In the genomic region with DNA sequence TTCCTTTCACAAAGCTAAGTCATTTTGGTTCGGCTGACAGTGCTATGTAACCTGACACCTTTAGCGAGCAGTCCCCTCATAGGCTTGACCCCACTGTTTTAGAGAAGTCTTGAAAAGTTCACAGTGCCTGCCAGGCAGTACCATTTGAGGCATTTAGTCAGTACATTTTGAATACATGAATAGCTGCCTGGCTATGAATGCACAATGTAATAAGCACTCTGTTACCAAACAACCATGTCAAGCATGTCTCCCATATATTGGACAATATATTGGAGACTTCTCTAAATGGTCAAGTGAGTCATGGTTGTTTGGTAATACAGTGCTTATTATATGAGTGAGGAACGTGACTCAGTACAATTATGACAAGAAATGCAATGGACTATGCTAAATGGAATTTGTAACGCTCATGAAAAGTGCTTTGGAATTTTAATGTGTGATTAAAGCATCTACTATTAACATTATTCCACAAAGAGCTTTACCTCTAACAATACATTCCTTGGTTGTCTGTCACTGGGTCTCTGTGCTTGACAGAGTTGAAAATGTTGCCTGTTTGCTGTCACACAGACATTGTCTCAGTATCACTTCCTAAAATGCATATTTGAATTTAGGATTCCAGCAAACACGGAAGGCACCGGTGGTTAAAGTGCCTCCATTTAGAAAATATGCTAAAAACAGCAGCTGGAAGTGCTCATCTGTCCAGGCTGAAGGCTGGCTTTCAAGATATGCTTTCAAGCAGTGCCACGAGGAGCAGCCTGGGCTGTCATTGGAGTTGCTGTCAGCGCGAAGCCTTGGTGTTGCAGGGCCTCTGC, we compare ENCODE assay signal across 8 cellular contexts.
DNase-seq lines count a peak whose midpoint lies in the region; ATAC-seq and TF ChIP-seq lines count a peak whose summit lies in the region.

No MANE protein-coding gene starts in this region.

- no peaks in the 10 kb centered on the region for H3K4me1 Mint-ChIP-seq in Caco-2 (ENCODE audit: low read depth, unreplicated experiment)

- H3K4me3 ChIP-seq in astrocyte of the spinal cord (ENCODE audit: low read depth, low read length) (no peak overlapping the region), trophoblast cell (ENCODE audit: low read depth, low read length) (no peak overlapping the region), Caco-2 (ENCODE audit: low read depth, low read length) (no peak overlapping the region)

- BruUV-seq in Caco-2 (replicated peaks; lab: Mats Ljungman, UMichigan): no TSS peak

- no peak overlapping the region for H3K27ac Mint-ChIP-seq in Caco-2 (ENCODE audit: unreplicated experiment)

- no peak overlapping the region for H3K14ac ChIP-seq in trophoblast cell (ENCODE audit: low read length)

- in situ Hi-C loops in astrocyte of the spinal cord (cut with HindIII; ENCODE audit: low sequenced_read_pairs): no loop called here

- no peak overlapping the region for H3K4ac ChIP-seq in trophoblast cell (ENCODE audit: low read depth, low read length)

- peak overlapping the region; percentile 9 for H2BK120ac ChIP-seq in trophoblast cell (ENCODE audit: insufficient read depth, low read length, poor library complexity)

- no peak overlapping the region for H3K18ac ChIP-seq in trophoblast cell (ENCODE audit: low read length)

- no peak overlapping the region for H4K91ac ChIP-seq in trophoblast cell (ENCODE audit: low read depth, low read length)

- H3K9me3 Mint-ChIP-seq in Caco-2 (ENCODE audit: unreplicated experiment): no peaks in the 10 kb centered on the region

- no peak overlapping the region for H4K12ac ChIP-seq in trophoblast cell (ENCODE audit: low read depth, low read length)

- H3K36me3 Mint-ChIP-seq in Caco-2 (ENCODE audit: insufficient read depth, unreplicated experiment): no peaks in the 10 kb centered on the region

- intact Hi-C loops in Caco-2 (cut with micrococcal nuclease; ENCODE audit: unreplicated experiment): no loop called here

- H2AK5ac ChIP-seq in trophoblast cell (ENCODE audit: low read length): no peak overlapping the region

- no peak overlapping the region for H3K23ac ChIP-seq in trophoblast cell (ENCODE audit: low read length)

- no peak overlapping the region for H2BK12ac ChIP-seq in trophoblast cell (ENCODE audit: low read length)

- no peak overlapping the region for H3K4me3 Mint-ChIP-seq in Caco-2 (ENCODE audit: unreplicated experiment)

- H2BK5ac ChIP-seq in trophoblast cell (ENCODE audit: low read depth, low read length, poor library complexity): peak overlapping the region; percentile 55

- peak overlapping the region; percentile 8 for H3K4me2 ChIP-seq in trophoblast cell (ENCODE audit: low read length)

- H3K79me1 ChIP-seq in trophoblast cell (ENCODE audit: low read length): peaks cover 24% of the 10 kb centered on the region

- H3K9ac ChIP-seq in trophoblast cell (ENCODE audit: low read length): no peak overlapping the region

- peaks cover 3% of the 10 kb centered on the region for H3K27me3 Mint-ChIP-seq in Caco-2 (ENCODE audit: insufficient read depth, unreplicated experiment)

- H3K79me2 ChIP-seq in trophoblast cell (ENCODE audit: control insufficient read depth, insufficient read depth, low read length, poor library complexity): no peaks in the 10 kb centered on the region

- WGBS in trophoblast cell (ENCODE audit: extremely low coverage, insufficient coverage, insufficient read length): no CpG with 5 or more reads among the region's 9 CpGs

- DNase-seq in astrocyte of the spinal cord (ENCODE audit: low read depth, low spot score) (peak; percentile 93), trophoblast cell (peak; percentile 59 to 93), pons (ENCODE audit: low spot score) (no peak), Caco-2 (no peak), GM10266 (ENCODE audit: extremely low spot score) (no peak), putamen (ENCODE audit: low spot score) (no peak)

- peak; percentile 56 for ATAC-seq in GM19372 (IDR thresholded peaks at IDR 0.05; ENCODE audit: low read depth, unreplicated experiment)
- peak; percentile 80 for ATAC-seq in HG03354 (IDR thresholded peaks at IDR 0.05; ENCODE audit: poor library complexity, severe bottlenecking, unreplicated experiment)

- no peak overlapping the region for H2AFZ ChIP-seq in trophoblast cell (ENCODE audit: insufficient read depth, low read length, poor library complexity)

- H3K9me3 ChIP-seq in trophoblast cell (ENCODE audit: insufficient read depth, low read depth, low read length): no peaks in the 10 kb centered on the region
- no peaks in the 10 kb centered on the region for H3K9me3 ChIP-seq in Caco-2

- CTCF ChIA-PET in Caco-2 (lab: Charles Lee): no interaction called here

- H3K36me3 ChIP-seq in trophoblast cell (ENCODE audit: control insufficient read depth in 1 of 2, insufficient read depth in 2 of 2, low read length in 2 of 2): no peaks in the 10 kb centered on the region
- H3K36me3 ChIP-seq in Caco-2 (ENCODE audit: control insufficient read depth, insufficient read depth, low read length): no peaks in the 10 kb centered on the region

- H3K27ac ChIP-seq in trophoblast cell (ENCODE audit: low read depth, low read length): peak overlapping the region; percentile 87

- no peaks in the 10 kb centered on the region for H3K27me3 ChIP-seq in trophoblast cell (ENCODE audit: insufficient read depth, low read length)
- H3K27me3 ChIP-seq in Caco-2 (replicated peaks; ENCODE audit: control insufficient read depth, insufficient read depth, low read length): no peaks in the 10 kb centered on the region

- TF ChIP-seq CTCF in astrocyte of the spinal cord (IDR thresholded peaks at IDR 0.05; ENCODE audit: low read depth, low read length) (no peak), Caco-2 (IDR thresholded peaks at IDR 0.05; ENCODE audit: insufficient read depth in 1 of 2, low read depth in 1 of 2, low read length in 1 of 2, severe bottlenecking in 1 of 2, unreplicated experiment in 1 of 2) (no peak), GM10266 (IDR thresholded peaks at IDR 0.05; ENCODE audit: control insufficient read depth, insufficient read depth, low read depth, missing control alignments) (no peak)

- POLR2A ChIA-PET in Caco-2 (lab: Charles Lee): no interaction called here

- H3K4me1 ChIP-seq in trophoblast cell (ENCODE audit: control insufficient read depth in 1 of 2, insufficient read depth in 2 of 2, low read length in 2 of 2) (peaks cover 16 to 28% of the 10 kb centered on the region in 2 experiments), Caco-2 (no peaks in the 10 kb centered on the region)

- H4K8ac ChIP-seq in trophoblast cell (ENCODE audit: low read depth, low read length): no peak overlapping the region

Comparison
In these comparisons a context has a peak if more than half of its experiments do, and no peak if none do; other contexts are left out.
1. DNase-seq: peak in astrocyte of the spinal cord (single experiment) and trophoblast cell (2 of 2); none in pons (single experiment), Caco-2 (0 of 2), GM10266 (single experiment) and putamen (single experiment).